ENCODE assay signal across 7 cellular contexts in the genomic region with DNA sequence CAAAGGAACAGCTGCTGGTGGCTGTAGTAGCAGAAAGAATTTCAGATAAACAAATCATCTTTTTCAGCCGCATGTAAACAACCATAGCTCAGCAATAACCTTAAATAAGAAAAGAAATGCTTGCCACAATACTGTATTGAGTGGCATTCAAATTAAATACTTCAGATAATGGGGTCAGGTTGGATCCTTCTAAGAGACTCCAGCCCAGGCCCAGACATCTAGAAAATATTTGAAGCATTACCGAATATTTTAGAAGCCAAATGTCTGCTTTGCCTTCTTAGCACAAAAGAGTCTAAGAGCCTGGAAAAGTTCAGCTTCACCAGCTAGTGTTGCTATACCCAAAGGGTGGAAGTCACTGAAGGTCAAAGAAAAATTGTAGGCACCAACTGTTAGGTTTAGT.
"Had no signal": no experiment of that assay in that cellular context is flagged by ENCODE, and none has a peak within 500 bp of the region (broad histone marks: within the 10 kb centered on the region; RNA-seq: fewer than 3 reads in every experiment).

No MANE protein-coding gene starts in this region.

- H3K4me1 ChIP-seq: HAP-1 had no signal

- H3K36me3 ChIP-seq: HAP-1 had no signal

- ATAC-seq: HCT116 had no signal

- H3K4me3 ChIP-seq: HAP-1 had no signal

- H3K9me3 ChIP-seq: HAP-1 had no signal

- DNase-seq: GOT3, H7, HFFc6, IMR-90, KBM-7 had no signal
